ENCODE assay signal across 24 cellular contexts in the genomic region with DNA sequence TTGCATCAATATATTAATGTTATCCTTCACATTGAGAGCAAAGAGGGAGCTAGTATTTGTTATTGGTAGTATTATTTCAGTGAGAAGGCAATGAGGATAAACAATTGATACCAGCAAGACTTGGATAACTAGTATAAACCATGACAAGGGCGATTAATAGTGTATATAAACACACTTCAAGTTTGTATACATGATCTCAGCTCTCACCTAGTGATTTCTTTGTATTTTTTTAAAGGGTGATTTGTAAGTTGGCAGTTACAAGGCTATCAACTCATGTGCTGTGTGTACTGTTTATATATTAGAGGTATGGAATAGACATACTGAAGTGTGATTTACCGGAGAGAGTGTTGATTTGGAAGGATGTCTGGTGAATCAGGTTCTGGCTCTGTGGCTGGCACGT.
A peak's percentile ranks its signal among the peaks of the same experiment; 100 is the strongest.
DNase-seq lines count a peak whose midpoint lies in the region; ATAC-seq, FAIRE-seq and TF ChIP-seq lines count a peak whose summit lies in the region.
"Had no signal": no experiment of that assay in that cellular context is flagged by ENCODE, and none has a peak within 500 bp of the region (broad histone marks: within the 10 kb centered on the region; RNA-seq: fewer than 3 reads in every experiment).

No MANE protein-coding gene starts in this region.

- H3K4ac ChIP-seq in mesenchymal stem cell (ENCODE audit: low read depth in 1 of 2, low read length in 2 of 2), result no peak overlapping the region

- DNase-seq in NCI-H510A treated with DMSO at 0.1 percent for 48 hours (lab: John Stamatoyannopoulos, UW), result peak; percentile 65
- no peak for DNase-seq in NCI-H510A (lab: John Stamatoyannopoulos, UW)
- no peak for DNase-seq in HEK293T (ENCODE audit: extremely low spot score)
- peak; percentile 69 for DNase-seq in NCI-H345 treated with DMSO at 0.1 percent for 48 hours (lab: John Stamatoyannopoulos, UW; ENCODE audit: unreplicated experiment)
- DNase-seq in keratinocyte (ENCODE audit: low read depth, low spot score), result no peak
- DNase-seq in activated CD8-positive, alpha-beta memory T cell treated with anti-CD3 and anti-CD28 coated beads, Interleukin-2, amount 50 U/mL, for 4 hours, result no peak
- no peak for DNase-seq in mesenchymal stem cell
- DNase-seq: CD4-positive, CD25-positive, alpha-beta regulatory T cell; HFFc6; Karpas-422; NCI-H1694; NCI-H2107; NCI-H2227 treated with DMSO at 0.1 percent for 48 hours; NCI-H526; NK-92 treated with Interleukin-12 subunit alpha and Interleukin-12 subunit beta, amount 100 ng/mL, for 24 hours; SIG-M5; SK-N-SH; T-helper 2 cell had no signal

- peak; percentile 5 for FAIRE-seq in keratinocyte (lab: Jason Lieb, UNC)
- FAIRE-seq: GM12892, GM19239, H54 had no signal

- TF ChIP-seq CTCF in keratinocyte (optimal IDR thresholded peaks at IDR 0.05 in 1 of 3, IDR thresholded peaks at IDR 0.05 in 1 of 3, conservative IDR thresholded peaks at IDR 0.05 in 1 of 3; ENCODE audit: extremely low read depth in 1 of 3, insufficient read depth in 2 of 3, low read length in 3 of 3), result no peak

- H3K27ac ChIP-seq in keratinocyte (ENCODE audit: control insufficient read depth, insufficient read depth, low read length), result no peak overlapping the region
- H3K27ac ChIP-seq in mesenchymal stem cell (ENCODE audit: low read length, poor library complexity, severe bottlenecking), result no peak overlapping the region
- H3K27ac ChIP-seq: A549 had no signal

- no peak overlapping the region for H2BK5ac ChIP-seq in mesenchymal stem cell (ENCODE audit: low read depth, low read length, poor library complexity, severe bottlenecking)

- no peaks in the 10 kb centered on the region for H3K9me3 ChIP-seq in keratinocyte (ENCODE audit: control insufficient read depth, low read depth, low read length)
- no peaks in the 10 kb centered on the region for H3K9me3 ChIP-seq in mesenchymal stem cell (ENCODE audit: control insufficient read depth, low read length)
- H3K9me3 ChIP-seq: A549, SK-N-SH had no signal

- no peak overlapping the region for H2BK15ac ChIP-seq in mesenchymal stem cell (ENCODE audit: low read depth, poor library complexity, severe bottlenecking)

- H3K79me2 ChIP-seq in keratinocyte (ENCODE audit: control insufficient read depth, insufficient read depth, low read length), result no peaks in the 10 kb centered on the region

- CTCF ChIA-PET in HEK293T (lab: Yijun Ruan, JAX), result interaction anchor here (1.4 kb wide), 1 partner anchor 121 kb away, joined by 6 read pairs; no protein-coding TSS in a partner anchor

- no peak overlapping the region for H3K23ac ChIP-seq in mesenchymal stem cell (ENCODE audit: low read length in 2 of 2)

- H3K4me1 ChIP-seq in keratinocyte (ENCODE audit: control insufficient read depth, extremely low read depth, insufficient read depth, low read length) (peaks cover 4% of the 10 kb centered on the region), mesenchymal stem cell (ENCODE audit: control insufficient read depth, insufficient read depth, low read depth, low read length) (peaks cover 14% of the 10 kb centered on the region)
- H3K4me1 ChIP-seq: A549 had no signal

- no peak overlapping the region for H2AK5ac ChIP-seq in mesenchymal stem cell (ENCODE audit: low read length, severe bottlenecking)

- no peak overlapping the region for H3K9ac ChIP-seq in keratinocyte (ENCODE audit: control insufficient read depth, extremely low read depth, insufficient read depth, low read length)
- no peak overlapping the region for H3K9ac ChIP-seq in mesenchymal stem cell (ENCODE audit: low read length)
- H3K9ac ChIP-seq: SK-N-SH had no signal

- H3K27me3 ChIP-seq in keratinocyte (ENCODE audit: control insufficient read depth, extremely low read depth, insufficient read depth, low read length), result peaks cover 16% of the 10 kb centered on the region
- peaks cover 45 to 65% of the 10 kb centered on the region in 2 experiments for H3K27me3 ChIP-seq in mesenchymal stem cell (ENCODE audit: control insufficient read depth in 1 of 2, insufficient read depth in 1 of 2, low read length in 2 of 2)

- H3K4me3 ChIP-seq in keratinocyte (ENCODE audit: control insufficient read depth in 2 of 3, extremely low read depth in 1 of 3, insufficient read depth in 2 of 3, low read depth in 1 of 3, low read length in 3 of 3) (no peak overlapping the region), mesenchymal stem cell (ENCODE audit: insufficient read depth in 1 of 2, low read depth in 1 of 2, low read length in 2 of 2) (no peak overlapping the region)
- H3K4me3 ChIP-seq: A549 had no signal

- no peaks in the 10 kb centered on the region for H3K9me1 ChIP-seq in keratinocyte (ENCODE audit: control insufficient read depth, extremely low read depth, insufficient read depth, low read length)

- H3K36me3 ChIP-seq in keratinocyte (ENCODE audit: control insufficient read depth in 2 of 2, extremely low read depth in 1 of 2, insufficient read depth in 2 of 2, low read length in 2 of 2), result no peaks in the 10 kb centered on the region
- H3K36me3 ChIP-seq in mesenchymal stem cell (ENCODE audit: control insufficient read depth in 1 of 2, insufficient read depth in 2 of 2, low read depth in 1 of 2, low read length in 2 of 2), result no peaks in the 10 kb centered on the region

- ATAC-seq in GM21723 (IDR thresholded peaks at IDR 0.05; ENCODE audit: unreplicated experiment), result no peak
- ATAC-seq: A549, Panc1 had no signal

- H4K8ac ChIP-seq in mesenchymal stem cell (ENCODE audit: low read length), result no peak overlapping the region

- no peak overlapping the region for H3K4me2 ChIP-seq in keratinocyte (ENCODE audit: control insufficient read depth, extremely low read depth, insufficient read depth, low read depth, low read length)
- no peak overlapping the region for H3K4me2 ChIP-seq in mesenchymal stem cell (ENCODE audit: low read length, poor library complexity, severe bottlenecking)
- H3K4me2 ChIP-seq: A549, SK-N-SH had no signal

- no peak overlapping the region for H2AFZ ChIP-seq in keratinocyte (ENCODE audit: control insufficient read depth, low read length)
- H2AFZ ChIP-seq in mesenchymal stem cell (ENCODE audit: low read depth, low read length), result no peak overlapping the region

- H3K18ac ChIP-seq in mesenchymal stem cell (ENCODE audit: low read depth in 1 of 2, low read length in 2 of 2), result no peak overlapping the region

- POLR2A ChIA-PET in HEK293T (lab: Yijun Ruan, JAX), result no interaction called here

- H4K20me1 ChIP-seq in keratinocyte (ENCODE audit: control insufficient read depth, extremely low read depth, insufficient read depth, low read length), result no peaks in the 10 kb centered on the region

- no peak overlapping the region for H3K14ac ChIP-seq in mesenchymal stem cell (ENCODE audit: low read length in 2 of 2)

- no peak overlapping the region for H2BK120ac ChIP-seq in mesenchymal stem cell (ENCODE audit: low read depth, low read length)

- H3K79me1 ChIP-seq in mesenchymal stem cell (replicated peaks; ENCODE audit: low read length, poor library complexity, severe bottlenecking), result no peaks in the 10 kb centered on the region

- 0% methylated on average over 1 of the region's 3 CpGs for WGBS in mesenchymal stem cell

- no peak overlapping the region for H4K91ac ChIP-seq in mesenchymal stem cell (ENCODE audit: low read length)

- H2BK12ac ChIP-seq in mesenchymal stem cell (ENCODE audit: low read length in 2 of 2), result no peak overlapping the region

- dilution Hi-C loops in keratinocyte (cut with MboI; ENCODE audit: extremely low pct_ligation_motif_present, low sequenced_read_pairs), result no loop called here

TF ChIP-seq in HEK293T, 16 proteins besides CTCF, POLR2A, EP300 and RAD21:
- TF ChIP-seq FOXA1 (IDR thresholded peaks at IDR 0.05) (no peak), SUZ12 (IDR thresholded peaks at IDR 0.05) (no peak)
- TF ChIP-seq, protein P1, sequence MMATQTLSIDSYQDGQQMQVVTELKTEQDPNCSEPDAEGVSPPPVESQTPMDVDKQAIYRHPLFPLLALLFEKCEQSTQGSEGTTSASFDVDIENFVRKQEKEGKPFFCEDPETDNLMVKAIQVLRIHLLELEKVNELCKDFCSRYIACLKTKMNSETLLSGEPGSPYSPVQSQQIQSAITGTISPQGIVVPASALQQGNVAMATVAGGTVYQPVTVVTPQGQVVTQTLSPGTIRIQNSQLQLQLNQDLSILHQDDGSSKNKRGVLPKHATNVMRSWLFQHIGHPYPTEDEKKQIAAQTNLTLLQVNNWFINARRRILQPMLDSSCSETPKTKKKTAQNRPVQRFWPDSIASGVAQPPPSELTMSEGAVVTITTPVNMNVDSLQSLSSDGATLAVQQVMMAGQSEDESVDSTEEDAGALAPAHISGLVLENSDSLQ (IDR thresholded peaks at IDR 0.05), result peak; percentile 71

Comparison
In these comparisons a context has a peak if more than half of its experiments do, and no peak if none do; other contexts are left out.
1. DNase-seq: peak in NCI-H510A treated with DMSO at 0.1 percent for 48 hours (single experiment) and NCI-H345 treated with DMSO at 0.1 percent for 48 hours (single experiment); none in NCI-H510A (single experiment), HEK293T (single experiment), keratinocyte (single experiment), activated CD8-positive, alpha-beta memory T cell treated with anti-CD3 and anti-CD28 coated beads, Interleukin-2, amount 50 U/mL, for 4 hours (single experiment) and mesenchymal stem cell (single experiment).